2 cellular contexts compared by ENCODE assay signal in genomic region chr9:34337404-34337803, GRCh38.
TF ChIP-seq lines count a peak whose summit lies in the region.

No MANE protein-coding gene starts in this region.

TF ChIP-seq in IMR-90, 13 proteins besides CTCF, POLR2A, EP300 and RAD21:
- TF ChIP-seq SMC3 (IDR thresholded peaks at IDR 0.05; ENCODE audit: low read depth, low read length) (peak; percentile 29; the same call in 1 of the 2 replicates), ELK1 (IDR thresholded peaks at IDR 0.05; ENCODE audit: borderline replicate concordance, low read depth, low read length) (no peak)

TF ChIP-seq in GM12878, 131 proteins besides CTCF, POLR2A, EP300 and RAD21:
- TF ChIP-seq CBFB (IDR thresholded peaks at IDR 0.05; ENCODE audit: low read depth) (no peak), ZZZ3 (IDR thresholded peaks at IDR 0.05; ENCODE audit: control insufficient read depth, insufficient read length, low read depth) (no peak), BCL3 (IDR thresholded peaks at IDR 0.05; ENCODE audit: borderline replicate concordance, insufficient read depth, low read depth, low read length, poor library complexity, severe bottlenecking) (no peak)
